1 cellular context compared by ENCODE assay signal in genomic region chr3:120683213-120683612, GRCh38.
TF ChIP-seq lines count a peak whose summit lies in the region.

No MANE protein-coding gene starts in this region.

TF ChIP-seq in GM12878, 131 proteins besides CTCF, POLR2A, EP300 and RAD21:
- TF ChIP-seq PML (IDR thresholded peaks at IDR 0.05; ENCODE audit: low read length) (no peak), IKZF2 (IDR thresholded peaks at IDR 0.05) (no peak), ATF2 (IDR thresholded peaks at IDR 0.05; ENCODE audit: low read length) (no peak), ZNF622 (IDR thresholded peaks at IDR 0.05) (no peak), MLLT1 (IDR thresholded peaks at IDR 0.05) (no peak), PBX3 (IDR thresholded peaks at IDR 0.05; ENCODE audit: insufficient replicate concordance, low read depth, low read length) (no peak), RELA (IDR thresholded peaks at IDR 0.05; ENCODE audit: borderline replicate concordance, partially characterized antibody) (no peak), ZNF384 (IDR thresholded peaks at IDR 0.05; ENCODE audit: borderline replicate concordance, low read depth, low read length) (no peak), SREBF2 (IDR thresholded peaks at IDR 0.05; ENCODE audit: low read length) (no peak), SMAD5 (IDR thresholded peaks at IDR 0.05; ENCODE audit: low read depth) (no peak), YBX1 (IDR thresholded peaks at IDR 0.05) (no peak), NFIC (IDR thresholded peaks at IDR 0.05; ENCODE audit: low read depth, low read length) (no peak), SREBF1 (IDR thresholded peaks at IDR 0.05; ENCODE audit: low read length) (no peak), KLF5 (IDR thresholded peaks at IDR 0.05; ENCODE audit: partially characterized antibody) (no peak), DPF2 (IDR thresholded peaks at IDR 0.05) (no peak), RUNX3 (IDR thresholded peaks at IDR 0.05; ENCODE audit: low read length) (no peak), BACH1 (IDR thresholded peaks at IDR 0.05; ENCODE audit: borderline replicate concordance) (no peak), ETV6 (conservative IDR thresholded peaks at IDR 0.05 in 1 of 2, IDR thresholded peaks at IDR 0.05 in 1 of 2; ENCODE audit: borderline replicate concordance in 1 of 2, low read depth in 1 of 2) (no peak)
